ENCODE assay signal across 11 cellular contexts in genomic region chr10:119138341-119139306, GRCh38. TPM values are rescaled to one million over a fixed set of nuclear protein-coding genes. Genes with fewer than 3 reads are reported as not detected.
DNase-seq lines count a peak whose midpoint lies in the region; ATAC-seq and TF ChIP-seq lines count a peak whose summit lies in the region.
"Had no signal": no experiment of that assay in that cellular context is flagged by ENCODE, and none has a peak within 500 bp of the region (broad histone marks: within the 10 kb centered on the region; RNA-seq: fewer than 3 reads in every experiment).

No MANE protein-coding gene starts in this region.

- no peaks in the 10 kb centered on the region for H3K27me3 ChIP-seq in foreskin keratinocyte

- TF ChIP-seq CTCF in foreskin keratinocyte (conservative IDR thresholded peaks at IDR 0.05) = no peak

- H3K27me3 Mint-ChIP-seq in activated CD4-positive, alpha-beta memory T cell treated with anti-CD3 and anti-CD28 coated beads, Interleukin-2, amount 10 ng/mL, durations not matched to agents 7 days and 5 days = no peaks in the 10 kb centered on the region
- H3K27me3 Mint-ChIP-seq in activated CD4-positive, alpha-beta memory T cell treated with anti-CD3 and anti-CD28 coated beads for 36 hours = no peaks in the 10 kb centered on the region
- no peaks in the 10 kb centered on the region for H3K27me3 Mint-ChIP-seq in T-helper 17 cell

- H3K4me3 Mint-ChIP-seq in activated CD4-positive, alpha-beta memory T cell treated with anti-CD3 and anti-CD28 coated beads, Interleukin-2, amount 10 ng/mL, durations not matched to agents 7 days and 5 days = no peak overlapping the region
- H3K4me3 Mint-ChIP-seq in activated CD4-positive, alpha-beta memory T cell treated with anti-CD3 and anti-CD28 coated beads for 36 hours = no peak overlapping the region
- H3K4me3 Mint-ChIP-seq in T-helper 17 cell = no peak overlapping the region
- H3K4me3 Mint-ChIP-seq: HFFc6 had no signal

- CTCF ChIA-PET in activated CD4-positive, alpha-beta memory T cell treated with anti-CD3 and anti-CD28 coated beads, Interleukin-2, amount 10 ng/mL, durations not matched to agents 7 days and 5 days (lab: Charles Lee) = interaction anchor here (0.6 kb wide), 1 partner anchor 35 kb away, joined by 3 read pairs; no protein-coding TSS in a partner anchor
- CTCF ChIA-PET in activated CD4-positive, alpha-beta memory T cell treated with anti-CD3 and anti-CD28 coated beads for 36 hours (lab: Charles Lee) = interaction anchor here (0.6 to 1.5 kb wide), 2 partner anchors 20 to 307 kb away, joined by 3 to 4 read pairs; no protein-coding TSS in a partner anchor

- ATAC-seq in HG02642 (IDR thresholded peaks at IDR 0.05; ENCODE audit: poor library complexity, unreplicated experiment) (peak; percentile 11), T-helper 17 cell (no peak), foreskin keratinocyte (no peak)

- POLR2A ChIA-PET in activated CD4-positive, alpha-beta memory T cell treated with anti-CD3 and anti-CD28 coated beads, Interleukin-2, amount 10 ng/mL, durations not matched to agents 7 days and 5 days (lab: Charles Lee) = interaction anchor here (0.7 to 2.3 kb wide), 4 partner anchors 9 to 61 kb away, joined by 3 to 8 read pairs (median 4); partner anchors contain the start of gene SFXN4
- POLR2A ChIA-PET in activated CD4-positive, alpha-beta memory T cell treated with anti-CD3 and anti-CD28 coated beads for 36 hours (lab: Charles Lee) = interaction anchor here (0.8 kb wide), 1 partner anchor 59 kb away, joined by 3 read pairs; no protein-coding TSS in a partner anchor

- no peaks in the 10 kb centered on the region for H3K9me3 ChIP-seq in T-helper 17 cell (ENCODE audit: control insufficient read depth, low read length, poor library complexity, severe bottlenecking)

- peaks cover 34% of the 10 kb centered on the region for H3K4me1 Mint-ChIP-seq in activated CD4-positive, alpha-beta memory T cell treated with anti-CD3 and anti-CD28 coated beads, Interleukin-2, amount 10 ng/mL, durations not matched to agents 7 days and 5 days
- peaks cover 23% of the 10 kb centered on the region for H3K4me1 Mint-ChIP-seq in activated CD4-positive, alpha-beta memory T cell treated with anti-CD3 and anti-CD28 coated beads for 36 hours (ENCODE audit: low read depth)
- peaks cover 17% of the 10 kb centered on the region for H3K4me1 Mint-ChIP-seq in T-helper 17 cell

- peaks cover 51% of the 10 kb centered on the region for H3K36me3 Mint-ChIP-seq in activated CD4-positive, alpha-beta memory T cell treated with anti-CD3 and anti-CD28 coated beads, Interleukin-2, amount 10 ng/mL, durations not matched to agents 7 days and 5 days (ENCODE audit: low read depth)
- peaks cover 27% of the 10 kb centered on the region for H3K36me3 Mint-ChIP-seq in activated CD4-positive, alpha-beta memory T cell treated with anti-CD3 and anti-CD28 coated beads for 36 hours
- peaks cover 4% of the 10 kb centered on the region for H3K36me3 Mint-ChIP-seq in T-helper 17 cell (ENCODE audit: low read depth)

- H3K27ac Mint-ChIP-seq in activated CD4-positive, alpha-beta memory T cell treated with anti-CD3 and anti-CD28 coated beads, Interleukin-2, amount 10 ng/mL, durations not matched to agents 7 days and 5 days = peak overlapping the region; percentile 13
- no peak overlapping the region for H3K27ac Mint-ChIP-seq in activated CD4-positive, alpha-beta memory T cell treated with anti-CD3 and anti-CD28 coated beads for 36 hours
- peak overlapping the region; percentile 60 for H3K27ac Mint-ChIP-seq in T-helper 17 cell
- H3K27ac Mint-ChIP-seq: HFFc6 had no signal

- no peaks in the 10 kb centered on the region for H3K9me3 Mint-ChIP-seq in activated CD4-positive, alpha-beta memory T cell treated with anti-CD3 and anti-CD28 coated beads, Interleukin-2, amount 10 ng/mL, durations not matched to agents 7 days and 5 days
- H3K9me3 Mint-ChIP-seq in activated CD4-positive, alpha-beta memory T cell treated with anti-CD3 and anti-CD28 coated beads for 36 hours = no peaks in the 10 kb centered on the region
- H3K9me3 Mint-ChIP-seq: HFFc6 had no signal

- intact Hi-C loops in activated CD4-positive, alpha-beta memory T cell treated with anti-CD3 and anti-CD28 coated beads for 36 hours (cut with micrococcal nuclease) = loop anchor here (1.0 kb wide), 1 partner anchor 60 kb away; no protein-coding TSS in a partner anchor

- H3K27ac ChIP-seq in foreskin keratinocyte = no peak overlapping the region

- no peak for DNase-seq in activated CD4-positive, alpha-beta memory T cell treated with anti-CD3 and anti-CD28 coated beads, Interleukin-2, amount 10 ng/mL, durations not matched to agents 7 days and 5 days
- DNase-seq in activated CD4-positive, alpha-beta memory T cell treated with anti-CD3 and anti-CD28 coated beads for 36 hours = no peak
- DNase-seq in T-helper 17 cell (no peak), myocyte (ENCODE audit: low read depth) (peak; percentile 34), NCI-H446 treated with DMSO at 0.1 percent for 48 hours (lab: John Stamatoyannopoulos, UW) (no peak), foreskin keratinocyte (no peak), SHP77 (lab: John Stamatoyannopoulos, UW) (no peak)
- DNase-seq: NCI-H1694, NCI-H774 had no signal

- H3K4me1 ChIP-seq in foreskin keratinocyte = no peaks in the 10 kb centered on the region

RNA-seq across cellular contexts. Expression of gene SFXN4, which starts 26.9 kb away (rescaled TPM):
- total RNA-seq in activated CD4-positive, alpha-beta memory T cell treated with anti-CD3 and anti-CD28 coated beads, Interleukin-2, amount 10 ng/mL, durations not matched to agents 7 days and 5 days = 10 to 100 TPM; 19.6 to 22.6 TPM
- total RNA-seq in activated CD4-positive, alpha-beta memory T cell treated with anti-CD3 and anti-CD28 coated beads for 36 hours = 10 to 100 TPM; 38.3 to 38.7 TPM
- total RNA-seq in T-helper 17 cell (1 to 10 TPM; 8.3 to 9.5 TPM), myocyte (18.2 and 33.2 TPM in 2 replicates), foreskin keratinocyte (29.4 and 36.2 TPM in 2 replicates)
- 13.7 TPM for polyA plus RNA-seq in myocyte (2012)
- polyA plus RNA-seq in foreskin keratinocyte = 28.4 and 40.1 TPM in 2 replicates

RNA-seq across cellular contexts. Expression of gene DENND10, which starts 34.7 kb away (rescaled TPM):
- 10 to 100 TPM; 52.4 to 57.1 TPM for total RNA-seq in activated CD4-positive, alpha-beta memory T cell treated with anti-CD3 and anti-CD28 coated beads, Interleukin-2, amount 10 ng/mL, durations not matched to agents 7 days and 5 days
- total RNA-seq in activated CD4-positive, alpha-beta memory T cell treated with anti-CD3 and anti-CD28 coated beads for 36 hours = 10 to 100 TPM; 29.8 to 31.4 TPM
- 10 to 100 TPM; 37.4 to 52.1 TPM for total RNA-seq in T-helper 17 cell
- 48.8 and 57.9 TPM in 2 replicates for total RNA-seq in myocyte
- polyA plus RNA-seq in myocyte (2012) = 40.3 TPM
- 49.8 and 52.6 TPM in 2 replicates for total RNA-seq in foreskin keratinocyte
- polyA plus RNA-seq in foreskin keratinocyte = 21.8 and 23.3 TPM in 2 replicates

RNA-seq across cellular contexts. Expression of gene PRDX3, which starts 40.0 kb away (rescaled TPM):
- total RNA-seq in activated CD4-positive, alpha-beta memory T cell treated with anti-CD3 and anti-CD28 coated beads, Interleukin-2, amount 10 ng/mL, durations not matched to agents 7 days and 5 days = 100 to 1,000 TPM; 115 to 117 TPM
- 100 to 1,000 TPM; 173 to 182 TPM for total RNA-seq in activated CD4-positive, alpha-beta memory T cell treated with anti-CD3 and anti-CD28 coated beads for 36 hours
- 10 to 100 TPM; 16.4 to 17.1 TPM for total RNA-seq in T-helper 17 cell
- 204 and 246 TPM in 2 replicates for total RNA-seq in myocyte
- 121 TPM for polyA plus RNA-seq in myocyte (2012)
- 166 and 183 TPM in 2 replicates for total RNA-seq in foreskin keratinocyte
- polyA plus RNA-seq in foreskin keratinocyte = 142 and 187 TPM in 2 replicates

RNA-seq across cellular contexts. Expression of gene EIF3A, which starts 58.0 kb away (rescaled TPM):
- total RNA-seq in activated CD4-positive, alpha-beta memory T cell treated with anti-CD3 and anti-CD28 coated beads, Interleukin-2, amount 10 ng/mL, durations not matched to agents 7 days and 5 days = 100 to 1,000 TPM; 129 to 130 TPM
- total RNA-seq in activated CD4-positive, alpha-beta memory T cell treated with anti-CD3 and anti-CD28 coated beads for 36 hours = 100 to 1,000 TPM; 143 to 148 TPM
- total RNA-seq in T-helper 17 cell (100 to 1,000 TPM; 149 to 169 TPM), myocyte (147 and 169 TPM in 2 replicates), foreskin keratinocyte (152 and 172 TPM in 2 replicates)
- polyA plus RNA-seq in myocyte (2012) = 76.5 TPM
- polyA plus RNA-seq in foreskin keratinocyte = 33.0 and 41.1 TPM in 2 replicates
